ENCODE assay signal across 1 cellular context in the genomic region with DNA sequence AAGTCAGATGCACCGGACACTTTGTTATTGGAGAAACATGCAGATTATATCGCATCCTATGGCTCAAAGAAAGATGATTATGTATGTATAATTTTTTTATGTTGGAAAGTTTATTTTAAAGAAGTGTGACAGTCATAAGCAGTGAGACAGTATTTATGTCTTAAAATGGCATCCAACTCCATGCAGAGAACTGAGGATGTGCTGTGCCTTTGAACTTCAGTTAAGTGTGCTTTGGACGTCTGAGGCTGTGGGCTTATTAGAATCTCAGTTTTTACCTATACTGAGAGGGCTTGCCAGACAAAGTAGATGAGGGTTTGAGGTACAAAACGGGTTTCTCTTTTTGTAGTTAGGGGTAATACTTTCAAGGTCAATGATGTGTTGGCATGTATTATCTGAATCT.
TF ChIP-seq lines count a peak whose summit lies in the region.

No MANE protein-coding gene starts in this region.

TF ChIP-seq in H1, 55 proteins besides CTCF, POLR2A, EP300 and RAD21:
- TF ChIP-seq SIN3A (conservative IDR thresholded peaks at IDR 0.05 in 1 of 2, IDR thresholded peaks at IDR 0.05 in 1 of 2; ENCODE audit: low read depth in 1 of 2, low read length in 2 of 2) (0 out of 4 replicates have a peak, but pooled peaks of 1 of the 2 experiments have one; percentile 49), BACH1 (IDR thresholded peaks at IDR 0.05; ENCODE audit: low read length) (no peak), KDM1A (IDR thresholded peaks at IDR 0.05; ENCODE audit: borderline replicate concordance, low read length) (no peak), SIX5 (IDR thresholded peaks at IDR 0.05; ENCODE audit: low read depth, low read length) (no peak), RBBP5 (IDR thresholded peaks at IDR 0.05; ENCODE audit: borderline replicate concordance, low read depth, low read length) (no peak), HDAC2 (IDR thresholded peaks at IDR 0.05; ENCODE audit: borderline replicate concordance in 1 of 2, low read depth in 2 of 2, low read length in 2 of 2) (no peak), NANOG (IDR thresholded peaks at IDR 0.05; ENCODE audit: insufficient read depth, low read depth, low read length, poor library complexity, severe bottlenecking) (no peak), CHD1 (IDR thresholded peaks at IDR 0.05; ENCODE audit: low read depth, low read length) (peak; percentile 65; the same call in 1 of the 2 replicates), PHF8 (conservative IDR thresholded peaks at IDR 0.05; ENCODE audit: low read depth, low read length) (no peak), EGR1 (IDR thresholded peaks at IDR 0.05; ENCODE audit: borderline replicate concordance, low read depth, low read length) (no peak)
